9 cellular contexts compared by ENCODE assay signal in the genomic region with DNA sequence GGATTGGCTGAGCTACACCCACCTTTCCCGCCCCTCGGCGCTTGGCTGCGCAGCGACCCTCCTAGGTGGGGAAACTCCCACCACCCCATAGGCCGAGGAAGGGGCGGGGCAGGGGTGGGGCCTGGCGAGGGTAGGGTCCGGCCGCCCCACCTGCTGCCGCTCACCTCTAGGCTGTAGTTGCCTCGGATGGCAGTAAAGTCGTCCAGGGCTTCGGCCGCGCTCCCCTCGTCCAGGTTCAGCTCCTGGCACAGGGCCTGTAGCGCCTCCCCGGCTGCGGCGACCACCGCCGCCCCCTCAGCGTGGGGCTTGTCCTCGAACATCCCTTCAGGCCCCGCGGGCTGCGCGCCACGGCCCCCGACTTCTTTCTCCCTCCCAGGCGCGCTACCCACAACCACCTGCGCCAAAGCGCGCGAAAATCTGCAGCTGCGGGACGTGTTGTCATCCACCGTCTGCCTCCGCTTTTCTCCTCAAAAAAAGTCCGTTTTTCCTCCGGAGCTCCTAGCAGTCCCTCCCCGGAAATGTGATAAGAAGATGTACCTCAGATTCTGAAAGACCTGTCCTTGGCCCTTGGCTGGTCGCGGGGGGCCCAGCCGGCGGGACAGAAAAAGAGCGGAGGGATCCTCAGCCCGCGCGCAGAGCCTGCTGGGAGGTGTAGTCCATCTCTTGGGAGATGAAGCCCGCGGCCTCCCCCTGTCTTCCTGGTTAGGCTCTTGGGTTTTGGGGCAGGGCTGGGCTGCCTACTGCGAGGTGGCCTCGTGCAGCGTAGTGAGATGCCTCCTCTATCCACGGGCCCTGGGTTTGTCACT. TPM values are rescaled to one million over a fixed set of nuclear protein-coding genes. Genes with fewer than 3 reads are reported as not detected.
DNase-seq lines count a peak whose midpoint lies in the region; ATAC-seq and FAIRE-seq lines count a peak whose summit lies in the region.
"Had no signal": no experiment of that assay in that cellular context is flagged by ENCODE, and none has a peak within 500 bp of the region (broad histone marks: within the 10 kb centered on the region; RNA-seq: fewer than 3 reads in every experiment).

A gene with protein sequence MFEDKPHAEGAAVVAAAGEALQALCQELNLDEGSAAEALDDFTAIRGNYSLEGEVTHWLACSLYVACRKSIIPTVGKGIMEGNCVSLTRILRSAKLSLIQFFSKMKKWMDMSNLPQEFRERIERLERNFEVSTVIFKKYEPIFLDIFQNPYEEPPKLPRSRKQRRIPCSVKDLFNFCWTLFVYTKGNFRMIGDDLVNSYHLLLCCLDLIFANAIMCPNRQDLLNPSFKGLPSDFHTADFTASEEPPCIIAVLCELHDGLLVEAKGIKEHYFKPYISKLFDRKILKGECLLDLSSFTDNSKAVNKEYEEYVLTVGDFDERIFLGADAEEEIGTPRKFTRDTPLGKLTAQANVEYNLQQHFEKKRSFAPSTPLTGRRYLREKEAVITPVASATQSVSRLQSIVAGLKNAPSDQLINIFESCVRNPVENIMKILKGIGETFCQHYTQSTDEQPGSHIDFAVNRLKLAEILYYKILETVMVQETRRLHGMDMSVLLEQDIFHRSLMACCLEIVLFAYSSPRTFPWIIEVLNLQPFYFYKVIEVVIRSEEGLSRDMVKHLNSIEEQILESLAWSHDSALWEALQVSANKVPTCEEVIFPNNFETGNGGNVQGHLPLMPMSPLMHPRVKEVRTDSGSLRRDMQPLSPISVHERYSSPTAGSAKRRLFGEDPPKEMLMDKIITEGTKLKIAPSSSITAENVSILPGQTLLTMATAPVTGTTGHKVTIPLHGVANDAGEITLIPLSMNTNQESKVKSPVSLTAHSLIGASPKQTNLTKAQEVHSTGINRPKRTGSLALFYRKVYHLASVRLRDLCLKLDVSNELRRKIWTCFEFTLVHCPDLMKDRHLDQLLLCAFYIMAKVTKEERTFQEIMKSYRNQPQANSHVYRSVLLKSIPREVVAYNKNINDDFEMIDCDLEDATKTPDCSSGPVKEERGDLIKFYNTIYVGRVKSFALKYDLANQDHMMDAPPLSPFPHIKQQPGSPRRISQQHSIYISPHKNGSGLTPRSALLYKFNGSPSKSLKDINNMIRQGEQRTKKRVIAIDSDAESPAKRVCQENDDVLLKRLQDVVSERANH (minus strand): TSS at position 389 of the 806 bp plus-strand sequence. CDS start 69 bp downstream, at position 320.

- peak; percentile 69 for ATAC-seq in HG03457 (IDR thresholded peaks at IDR 0.05; ENCODE audit: unreplicated experiment)
- peak; percentile 91 for ATAC-seq in left lobe of liver

- peak; percentile 75 for FAIRE-seq in GM19239 (lab: Jason Lieb, UNC)
- FAIRE-seq: TTC549 had no signal

- H3K9me3 Mint-ChIP-seq in activated CD4-positive, alpha-beta T cell treated with anti-CD3 and anti-CD28 coated beads, Interleukin-2, amount 10 ng/mL, durations not matched to agents 24 days and 14 days: no peaks in the 10 kb centered on the region

- peaks cover 29% of the 10 kb centered on the region for H3K4me1 Mint-ChIP-seq in activated CD4-positive, alpha-beta T cell treated with anti-CD3 and anti-CD28 coated beads, Interleukin-2, amount 10 ng/mL, durations not matched to agents 24 days and 14 days

- intact Hi-C loops in activated CD4-positive, alpha-beta T cell treated with anti-CD3 and anti-CD28 coated beads, Interleukin-2, amount 10 ng/mL, durations not matched to agents 24 days and 14 days (cut with micrococcal nuclease): loop anchor here (1.0 to 5.0 kb wide), 3 partner anchors 15 to 431 kb away; a partner anchor contains a TSS

- peak within 1 kb of the TSS; percentile 99 for H3K27ac Mint-ChIP-seq in activated CD4-positive, alpha-beta T cell treated with anti-CD3 and anti-CD28 coated beads, Interleukin-2, amount 10 ng/mL, durations not matched to agents 24 days and 14 days

- H3K4me3 Mint-ChIP-seq in activated CD4-positive, alpha-beta T cell treated with anti-CD3 and anti-CD28 coated beads, Interleukin-2, amount 10 ng/mL, durations not matched to agents 24 days and 14 days: peak within 1 kb of the TSS; percentile 97

- DNase-seq in AML-193 (lab: John Stamatoyannopoulos, UW) (peak; percentile 77 to 89), GM19239 (ENCODE audit: insufficient read length, low spot score) (peak; percentile 64), NCI-H524 treated with DMSO at 0.1 percent for 48 hours (lab: John Stamatoyannopoulos, UW) (peak; percentile 53), dedifferentiated amniotic fluid mesenchymal stem cell (ENCODE audit: extremely low spot score) (peak; percentile 63), left lobe of liver (ENCODE audit: low spot score) (peak; percentile 85)
- peak; percentile 96 for DNase-seq in activated CD4-positive, alpha-beta T cell treated with anti-CD3 and anti-CD28 coated beads, Interleukin-2, amount 10 ng/mL, durations not matched to agents 24 days and 14 days
- DNase-seq in stimulated activated CD4-positive, alpha-beta T cell treated with anti-CD3 and anti-CD28 coated beads, Interleukin-2, amount 100 ng/mL, for 24 hours: peak; percentile 88 to 89

- H3K27me3 Mint-ChIP-seq in activated CD4-positive, alpha-beta T cell treated with anti-CD3 and anti-CD28 coated beads, Interleukin-2, amount 10 ng/mL, durations not matched to agents 24 days and 14 days: peaks cover 5% of the 10 kb centered on the region

- H3K36me3 Mint-ChIP-seq in activated CD4-positive, alpha-beta T cell treated with anti-CD3 and anti-CD28 coated beads, Interleukin-2, amount 10 ng/mL, durations not matched to agents 24 days and 14 days (ENCODE audit: low read depth): peaks cover 33% of the 10 kb centered on the region

RNA-seq across cellular contexts. Expression of the gene that starts here (rescaled TPM):
- 50.9 and 52.7 TPM in 2 replicates for total RNA-seq in activated CD4-positive, alpha-beta T cell treated with anti-CD3 and anti-CD28 coated beads, Interleukin-2, amount 10 ng/mL, durations not matched to agents 24 days and 14 days
- total RNA-seq in left lobe of liver: 2.2 TPM

Comparison
In these comparisons a context has a peak if more than half of its experiments do, and no peak if none do; other contexts are left out.
1. Peak in every context shown above with its lines: DNase-seq and ATAC-seq.
2. RNA of the gene that starts here (total RNA-seq): 50.9 to 52.7 TPM in activated CD4-positive, alpha-beta T cell treated with anti-CD3 and anti-CD28 coated beads, Interleukin-2, amount 10 ng/mL, durations not matched to agents 24 days and 14 days; 2.2 TPM in left lobe of liver (single experiment); every median in the first group is over 10 times any median in the second.